Comparison of ENCODE assay signal across 8 cellular contexts in genomic region chr1:201361652-201362504, GRCh38. TPM values are rescaled to one million over a fixed set of nuclear protein-coding genes. Genes with fewer than 3 reads are reported as not detected.
DNase-seq lines count a peak whose midpoint lies in the region; ATAC-seq and TF ChIP-seq lines count a peak whose summit lies in the region.

No MANE protein-coding gene starts in this region.

- H3K27ac Mint-ChIP-seq in CD8-positive, alpha-beta T cell, result no peak overlapping the region

- TF ChIP-seq POLR2A in breast epithelium (IDR thresholded peaks at IDR 0.05), result no peak

- H3K27me3 Mint-ChIP-seq in CD8-positive, alpha-beta T cell (ENCODE audit: low read depth), result peaks cover 12% of the 10 kb centered on the region

- no peaks in the 10 kb centered on the region for H3K4me1 Mint-ChIP-seq in CD8-positive, alpha-beta T cell (ENCODE audit: low read depth)

- H3K4me3 Mint-ChIP-seq in CD8-positive, alpha-beta T cell, result no peak overlapping the region

- H3K9ac ChIP-seq in BLaER1, result no peak overlapping the region

- POLR2A ChIA-PET in CD8-positive, alpha-beta T cell (lab: Charles Lee), result interaction anchor here (0.6 kb wide), 1 partner anchor 193 kb away, joined by 4 read pairs; no protein-coding TSS in a partner anchor

- H3K27me3 ChIP-seq in BLaER1 (no peaks in the 10 kb centered on the region), breast epithelium (no peaks in the 10 kb centered on the region), kidney epithelial cell (ENCODE audit: control insufficient read depth, insufficient read depth, low read length) (no peaks in the 10 kb centered on the region), tibial artery (peaks cover 0 to 33% of the 10 kb centered on the region in 2 donors)
- H3K27me3 ChIP-seq in CD8-positive, alpha-beta T cell (ENCODE audit: insufficient read depth, low read length), result no peaks in the 10 kb centered on the region

- H3K4me1 ChIP-seq in BLaER1 (peaks cover 61% of the 10 kb centered on the region), breast epithelium (no peaks in the 10 kb centered on the region), tibial artery (no peaks in the 10 kb centered on the region)
- no peaks in the 10 kb centered on the region for H3K4me1 ChIP-seq in CD8-positive, alpha-beta T cell (ENCODE audit: insufficient read depth, low read length)

- TF ChIP-seq CTCF in breast epithelium (IDR thresholded peaks at IDR 0.05) (peak; percentile 82 to 94 (median 85)), kidney epithelial cell (IDR thresholded peaks at IDR 0.05; ENCODE audit: insufficient read depth, low read length, poor library complexity, severe bottlenecking) (peak; percentile 75), tibial artery (IDR thresholded peaks at IDR 0.05) (peak; percentile 67 to 68)
- no peak for TF ChIP-seq CTCF in CD8-positive, alpha-beta T cell (IDR thresholded peaks at IDR 0.05)

- peak overlapping the region; percentile 76 for H3K4me2 ChIP-seq in BLaER1

- H3K9me3 Mint-ChIP-seq in CD8-positive, alpha-beta T cell, result no peaks in the 10 kb centered on the region

- intact Hi-C loops in breast epithelium (cut with DNase I; ENCODE audit: low total_unique reads) (loop anchor here (5.0 kb wide), 1 partner anchor 110 kb away; no protein-coding TSS in a partner anchor), tibial artery (cut with DNase I; ENCODE audit: low total_unique reads) (loop anchor here (5.0 kb wide), 1 partner anchor 110 kb away; no protein-coding TSS in a partner anchor)
- intact Hi-C loops in CD8-positive, alpha-beta T cell (cut with DNase I, micrococcal nuclease), result loop anchor here in 1 of 2 experiments (1.0 kb wide), 1 partner anchor 108 kb away; no protein-coding TSS in a partner anchor

- H3K27ac ChIP-seq in BLaER1, result no peak overlapping the region; the same call in 1 of the 2 replicates
- H3K27ac ChIP-seq in breast epithelium, result no peak overlapping the region
- H3K27ac ChIP-seq in tibial artery, result no peak overlapping the region
- H3K27ac ChIP-seq in CD8-positive, alpha-beta T cell (ENCODE audit: low read depth, low read length), result no peak overlapping the region

- no peaks in the 10 kb centered on the region for H4K20me1 ChIP-seq in BLaER1

- ATAC-seq in GM18511 (IDR thresholded peaks at IDR 0.05; ENCODE audit: unreplicated experiment), result peak; percentile 50
- ATAC-seq in CD8-positive, alpha-beta T cell, result no peak
- ATAC-seq in HG02885 (IDR thresholded peaks at IDR 0.05; ENCODE audit: poor library complexity, unreplicated experiment), result no peak

- no peaks in the 10 kb centered on the region for H3K36me3 ChIP-seq in BLaER1
- H3K36me3 ChIP-seq in breast epithelium, result no peaks in the 10 kb centered on the region
- no peaks in the 10 kb centered on the region for H3K36me3 ChIP-seq in kidney epithelial cell (ENCODE audit: control insufficient read depth, insufficient read depth, low read length)
- no peaks in the 10 kb centered on the region for H3K36me3 ChIP-seq in tibial artery
- H3K36me3 ChIP-seq in CD8-positive, alpha-beta T cell (ENCODE audit: insufficient read depth, low read length), result no peaks in the 10 kb centered on the region

- no peaks in the 10 kb centered on the region for H3K36me3 Mint-ChIP-seq in CD8-positive, alpha-beta T cell

- CTCF ChIA-PET in CD8-positive, alpha-beta T cell (lab: Charles Lee), result interaction anchor here (0.5 to 1.2 kb wide), 2 partner anchors 76 to 208 kb away, joined by 3 read pairs; partner anchors contain the start of gene TMEM9

- peak; percentile 62 for DNase-seq in NCI-H69 (lab: John Stamatoyannopoulos, UW)
- DNase-seq in breast epithelium (ENCODE audit: low spot score in 2 of 2), result no peak
- DNase-seq in kidney epithelial cell (ENCODE audit: low read depth), result no peak
- no peak for DNase-seq in tibial artery
- DNase-seq in CD8-positive, alpha-beta T cell, result no peak

- H3K4me3 ChIP-seq in BLaER1 (no peak overlapping the region), breast epithelium (no peak overlapping the region), kidney epithelial cell (ENCODE audit: low read depth, low read length) (no peak overlapping the region), tibial artery (no peak overlapping the region)
- H3K4me3 ChIP-seq in CD8-positive, alpha-beta T cell (ENCODE audit: low read depth, low read length), result no peak overlapping the region

- H3K9me3 ChIP-seq in BLaER1, result no peaks in the 10 kb centered on the region
- no peaks in the 10 kb centered on the region for H3K9me3 ChIP-seq in breast epithelium
- no peaks in the 10 kb centered on the region for H3K9me3 ChIP-seq in tibial artery
- H3K9me3 ChIP-seq in CD8-positive, alpha-beta T cell (ENCODE audit: low read length), result no peaks in the 10 kb centered on the region

RNA-seq across cellular contexts. Expression of gene TNNT2, which starts 15.6 kb away (rescaled TPM):
- total RNA-seq in breast epithelium (1 to 10 TPM in 2 of 3 donors, not detected in 1; 1.3 to 2.6 TPM), kidney epithelial cell (0.08 and 0.89 TPM in 2 replicates)
- not detected for total RNA-seq in CD8-positive, alpha-beta T cell

RNA-seq across cellular contexts. Expression of gene LAD1, which starts 37.2 kb away (rescaled TPM):
- total RNA-seq in breast epithelium, result 10 to 100 TPM in 2 of 3 donors, not detected in 1; 13.1 to 18.0 TPM
- 36.1 and 38.9 TPM in 2 replicates for total RNA-seq in kidney epithelial cell
- total RNA-seq in CD8-positive, alpha-beta T cell, result not detected

RNA-seq across cellular contexts. Expression of gene TNNI1, which starts 59.7 kb away (rescaled TPM):
- total RNA-seq in breast epithelium (under 1 TPM in 2 of 3 donors, not detected in 1; 0.15 to 0.66 TPM), kidney epithelial cell (not detected in 2 replicates)
- not detected for total RNA-seq in CD8-positive, alpha-beta T cell
